Comparison of ENCODE assay signal across 13 cellular contexts in the genomic region with DNA sequence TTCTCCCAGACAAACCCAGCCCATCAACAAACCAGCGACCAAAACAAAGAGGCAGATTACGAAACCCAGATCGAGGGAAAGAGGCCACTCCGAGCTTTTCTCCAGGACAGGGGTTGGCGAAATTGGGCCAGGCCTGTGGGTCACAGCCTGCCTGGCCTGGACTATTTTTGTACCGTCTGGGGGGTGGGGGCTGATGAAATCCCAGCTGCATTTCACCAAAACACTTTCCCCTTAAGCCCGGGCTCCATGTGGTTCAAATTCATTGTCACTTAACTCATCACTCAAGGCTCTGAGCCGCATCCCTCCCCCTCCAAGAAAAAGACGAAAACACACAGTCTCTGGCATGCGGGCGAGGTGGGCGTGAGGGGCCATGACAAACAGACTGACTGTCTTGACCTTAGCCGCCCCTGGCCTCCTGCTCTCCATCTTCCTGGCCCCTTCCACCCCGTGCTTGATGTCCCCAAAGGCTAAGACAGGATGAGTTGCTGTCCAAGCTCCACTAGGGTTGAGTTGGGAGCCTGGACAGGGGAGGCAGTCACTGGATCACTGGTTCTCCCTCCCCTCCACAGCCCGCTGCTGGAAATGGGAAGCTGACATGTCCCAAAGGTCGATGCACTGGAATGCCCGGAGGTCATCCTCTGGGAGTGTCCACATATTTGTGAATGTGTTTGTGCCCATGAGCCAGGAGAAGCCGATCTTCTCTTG. TPM values are rescaled to one million over a fixed set of nuclear protein-coding genes. Genes with fewer than 3 reads are reported as not detected.
A peak's percentile ranks its signal among the peaks of the same experiment; 100 is the strongest.
DNase-seq lines count a peak whose midpoint lies in the region; ATAC-seq, FAIRE-seq and TF ChIP-seq lines count a peak whose summit lies in the region.
"Had no signal": no experiment of that assay in that cellular context is flagged by ENCODE, and none has a peak within 500 bp of the region (broad histone marks: within the 10 kb centered on the region; RNA-seq: fewer than 3 reads in every experiment).

No MANE protein-coding gene starts in this region.

- H3K9me3 ChIP-seq in AG04450 (ENCODE audit: control insufficient read depth, insufficient read depth, low read length) = no peaks in the 10 kb centered on the region
- no peaks in the 10 kb centered on the region for H3K9me3 ChIP-seq in heart left ventricle
- H3K9me3 ChIP-seq in A673 (ENCODE audit: low read depth, low read length, poor library complexity, severe bottlenecking) = no peaks in the 10 kb centered on the region
- H3K9me3 ChIP-seq: ovary had no signal

- TF ChIP-seq CTCF in AG04450 (IDR thresholded peaks at IDR 0.05; ENCODE audit: low read depth, low read length) (no peak), heart left ventricle (IDR thresholded peaks at IDR 0.05) (no peak), omental fat pad (IDR thresholded peaks at IDR 0.05) (no peak), A673 (conservative IDR thresholded peaks at IDR 0.05; ENCODE audit: low read depth, low read length) (no peak)

- DNase-seq in AG04450 (ENCODE audit: low read depth, low spot score) (no peak), heart left ventricle (peak in 4 of 5 donors; percentile 38 to 85 (median 74)), omental fat pad (ENCODE audit: low spot score) (no peak), A673 (ENCODE audit: low spot score) (no peak), H54 (ENCODE audit: insufficient read length, low spot score) (no peak), NCI-H1436 (lab: John Stamatoyannopoulos, UW) (no peak)
- DNase-seq: MM.1S; ovary; stimulated activated CD4-positive, alpha-beta T cell treated with anti-CD3 and anti-CD28 coated beads, Interleukin-4, amount 100 ng/mL, for 1 hour had no signal

- CTCF ChIA-PET in AG04450 (lab: Charles Lee) (interaction anchor here (1.1 to 2.5 kb wide), 2 partner anchors 146 to 147 kb away, joined by 4 to 14 read pairs; no protein-coding TSS in a partner anchor), A673 (lab: Charles Lee) (no interaction called here)

- H3K4me1 ChIP-seq in heart left ventricle (peaks cover 3 to 37% (median 29%) of the 10 kb centered on the region in 12 donors), A673 (ENCODE audit: insufficient read depth, low read length, poor library complexity, severe bottlenecking) (no peaks in the 10 kb centered on the region)

- no peak overlapping the region for H3K4me3 ChIP-seq in AG04450 (ENCODE audit: low read depth, low read length)
- no peak overlapping the region for H3K4me3 ChIP-seq in heart left ventricle
- H3K4me3 ChIP-seq in A673 (ENCODE audit: low read depth, low read length, poor library complexity, severe bottlenecking) = no peak overlapping the region
- H3K4me3 ChIP-seq: ovary had no signal

- BruUV-seq in A673 (replicated peaks; lab: Mats Ljungman, UMichigan) = no TSS peak

- peak; percentile 28 for ATAC-seq in SK-N-SH treated with all-trans-retinoic acid at 6 μM for 48 hours
- ATAC-seq in heart left ventricle = peak; percentile 49 to 87 (median 62)
- ATAC-seq in omental fat pad (ENCODE audit: low FRiP score) = peak; percentile 13
- no peak for ATAC-seq in GM18502 (IDR thresholded peaks at IDR 0.05; ENCODE audit: poor library complexity, unreplicated experiment)

- POLR2A ChIA-PET in AG04450 (lab: Yijun Ruan, JAX) (interaction anchor here (0.6 to 0.7 kb wide), 3 partner anchors 11 to 21 kb away, joined by 3 to 4 read pairs (median 3); no protein-coding TSS in a partner anchor), A673 (lab: Charles Lee; ENCODE audit: low non-redundant PET) (no interaction called here)

- intact Hi-C loops in heart left ventricle (cut with DNase I) (loop anchor here in 2 of 10 donors (5.0 kb wide), 2 partner anchors 147 to 152 kb away; a partner anchor contains a TSS), A673 (cut with micrococcal nuclease; ENCODE audit: unreplicated experiment) (no loop called here)

- 40 to 51% (median 44%) methylated on average over 17 to 18 of the region's 18 CpGs for WGBS in heart left ventricle, 4 donors

- no peaks in the 10 kb centered on the region for H3K36me3 ChIP-seq in heart left ventricle
- H3K36me3 ChIP-seq in A673 (ENCODE audit: insufficient read depth, low read length, poor library complexity, severe bottlenecking) = no peaks in the 10 kb centered on the region
- H3K36me3 ChIP-seq: ovary had no signal

- peak overlapping the region; percentile 31 for H3K27ac ChIP-seq in AG04450 (ENCODE audit: low read depth, low read length)
- peak overlapping the region; percentile 58 to 89 (median 78) for H3K27ac ChIP-seq in heart left ventricle
- H3K27ac ChIP-seq in A673 (ENCODE audit: low read depth, low read length, poor library complexity, severe bottlenecking) = no peak overlapping the region
- H3K27ac ChIP-seq: ovary, RWPE1 had no signal

- no peak for FAIRE-seq in H54 (lab: Jason Lieb, UNC)
- FAIRE-seq: keratinocyte had no signal

- TF ChIP-seq POLR2A in heart left ventricle (IDR thresholded peaks at IDR 0.05) (no peak), H54 (IDR thresholded peaks at IDR 0.05; ENCODE audit: low read depth, low read length) (no peak)

- H3K27me3 ChIP-seq in AG04450 (ENCODE audit: control insufficient read depth, insufficient read depth, low read length) = peaks cover 3% of the 10 kb centered on the region
- no peaks in the 10 kb centered on the region for H3K27me3 ChIP-seq in heart left ventricle
- peaks cover 16% of the 10 kb centered on the region for H3K27me3 ChIP-seq in A673 (replicated peaks; ENCODE audit: insufficient read depth, low read depth, low read length, poor library complexity)
- H3K27me3 ChIP-seq: ovary had no signal

TF ChIP-seq in SK-N-SH treated with all-trans-retinoic acid at 6 μM for 48 hours, 23 proteins besides CTCF, POLR2A, EP300 and RAD21:
- no peak for TF ChIP-seq ZNF70 (CRISPR knock-in tag; IDR thresholded peaks at IDR 0.05)
- TF ChIP-seq ZNF8 (CRISPR knock-in tag; IDR thresholded peaks at IDR 0.05) = no peak
- TF ChIP-seq ZC3H10 (CRISPR knock-in tag; IDR thresholded peaks at IDR 0.05) = no peak
- TF ChIP-seq ZFP3 (CRISPR knock-in tag; IDR thresholded peaks at IDR 0.05) = no peak
- no peak for TF ChIP-seq BACH2 (CRISPR knock-in tag; IDR thresholded peaks at IDR 0.05; ENCODE audit: borderline replicate concordance)
- TF ChIP-seq RARB (CRISPR knock-in tag; IDR thresholded peaks at IDR 0.05) = no peak

RNA-seq across cellular contexts. Expression of a gene that starts 19.2 kb away (rescaled TPM):
- polyA plus RNA-seq in AG04450 (2011; rRNA removed) (not detected in 2 replicates), heart left ventricle (not detected)
- polyA minus RNA-seq in AG04450 (2011; rRNA and poly(A)+ RNA removed) = not detected in 2 replicates
- total RNA-seq in heart left ventricle (not detected), omental fat pad (not detected), A673 (2021) (not detected in 2 replicates)
- polyA plus RNA-seq: keratinocyte, ovary had no signal

RNA-seq across cellular contexts. Expression of a gene that starts 37.8 kb away (rescaled TPM):
- 2.6 and 4.4 TPM in 2 replicates for polyA plus RNA-seq in AG04450 (2011; rRNA removed)
- 1.4 and 2.5 TPM in 2 replicates for polyA minus RNA-seq in AG04450 (2011; rRNA and poly(A)+ RNA removed)
- 1 to 10 TPM in 3 of 9 donors, under 1 TPM in 3, not detected in 3; 0.30 to 2.7 (median 0.94) TPM for total RNA-seq in heart left ventricle
- polyA plus RNA-seq in heart left ventricle = under 1 TPM in 1 of 2 donors, not detected in 1; 0.12 TPM
- total RNA-seq in omental fat pad = 1 to 10 TPM in 3 of 4 donors, not detected in 1; 2.5 to 5.7 (median 3.4) TPM
- total RNA-seq in A673 (2021) = 0.85 TPM in 1 of 2 replicates, not detected in the other

RNA-seq across cellular contexts. Expression of a gene that starts 49.3 kb away (rescaled TPM):
- polyA plus RNA-seq in AG04450 (2011; rRNA removed) (0.15 and 0.16 TPM in 2 replicates), heart left ventricle (under 1 TPM in 1 of 2 donors, not detected in 1; 0.12 TPM)
- 0.04 TPM in 1 of 2 replicates, not detected in the other for polyA minus RNA-seq in AG04450 (2011; rRNA and poly(A)+ RNA removed)
- total RNA-seq in heart left ventricle (under 1 TPM in 1 of 9 donors, not detected in 8; 0.11 TPM), omental fat pad (under 1 TPM in 3 of 4 donors, not detected in 1; 0.19 to 0.65 (median 0.60) TPM), A673 (2021) (0.11 and 0.17 TPM in 2 replicates)

Comparison
In these comparisons a context has a peak if more than half of its experiments do, and no peak if none do; other contexts are left out.
1. DNase-seq: peak in heart left ventricle (4 of 5); none in AG04450 (single experiment), omental fat pad (single experiment), A673 (single experiment), H54 (single experiment) and NCI-H1436 (single experiment).